In genomic region chr20:56412473-56412790, GRCh38 we compare ENCODE assay signal across 11 cellular contexts. TPM values are rescaled to one million over a fixed set of nuclear protein-coding genes. Genes with fewer than 3 reads are reported as not detected.
DNase-seq lines count a peak whose midpoint lies in the region; ATAC-seq, FAIRE-seq and TF ChIP-seq lines count a peak whose summit lies in the region.
"Had no signal": no experiment of that assay in that cellular context is flagged by ENCODE, and none has a peak within 500 bp of the region (broad histone marks: within the 10 kb centered on the region; RNA-seq: fewer than 3 reads in every experiment).

No MANE protein-coding gene starts in this region.

- TF ChIP-seq POLR2A in body of pancreas (IDR thresholded peaks at IDR 0.05) (no peak), vagina (IDR thresholded peaks at IDR 0.05) (no peak)

- no peaks in the 10 kb centered on the region for H3K9me3 Mint-ChIP-seq in stimulated activated naive CD8-positive, alpha-beta T cell treated with anti-CD3 and anti-CD28 coated beads, Interleukin-15, Interleukin-2, amounts not matched to agents 100 ng/mL and 50 ng/mL, for 24 hours

- H3K4me1 ChIP-seq in body of pancreas (no peaks in the 10 kb centered on the region), mucosa of rectum (ENCODE audit: control insufficient read depth in 2 of 2, insufficient read depth in 2 of 2, low read length in 2 of 2) (peaks cover 0 to 1% of the 10 kb centered on the region in 2 donors), vagina (no peaks in the 10 kb centered on the region)

- H3K27me3 ChIP-seq in body of pancreas (no peaks in the 10 kb centered on the region), mucosa of rectum (ENCODE audit: control insufficient read depth in 2 of 2, insufficient read depth in 2 of 2, low read length in 2 of 2) (no peaks in the 10 kb centered on the region), vagina (no peaks in the 10 kb centered on the region)

- no peak for TF ChIP-seq CTCF in body of pancreas (IDR thresholded peaks at IDR 0.05)
- TF ChIP-seq CTCF in vagina (IDR thresholded peaks at IDR 0.05) = no peak

- peak overlapping the region; percentile 88 for H3K27ac Mint-ChIP-seq in stimulated activated naive CD8-positive, alpha-beta T cell treated with anti-CD3 and anti-CD28 coated beads, Interleukin-15, Interleukin-2, amounts not matched to agents 100 ng/mL and 50 ng/mL, for 24 hours

- no peak for FAIRE-seq in RCC 7860 (lab: Jason Lieb, UNC)
- FAIRE-seq: colon had no signal

- ATAC-seq in stimulated activated naive CD8-positive, alpha-beta T cell treated with anti-CD3 and anti-CD28 coated beads, Interleukin-15, Interleukin-2, amounts not matched to agents 100 U/mL and 50 U/mL, for 24 hours = no peak
- no peak for ATAC-seq in body of pancreas
- ATAC-seq in esophagus mucosa = no peak

- peaks cover 50% of the 10 kb centered on the region for H3K36me3 Mint-ChIP-seq in stimulated activated naive CD8-positive, alpha-beta T cell treated with anti-CD3 and anti-CD28 coated beads, Interleukin-15, Interleukin-2, amounts not matched to agents 100 ng/mL and 50 ng/mL, for 24 hours (ENCODE audit: low read depth)

- H3K36me3 ChIP-seq in body of pancreas (replicated peaks in 1 of 2; ENCODE audit: insufficient read depth in 1 of 2, low read depth in 2 of 2) = peaks cover 0 to 3% of the 10 kb centered on the region in 2 donors
- H3K36me3 ChIP-seq in mucosa of rectum (ENCODE audit: control insufficient read depth in 2 of 2, insufficient read depth in 2 of 2, low read length in 2 of 2) = peaks cover 4 to 6% of the 10 kb centered on the region in 2 donors
- peaks cover 0 to 11% of the 10 kb centered on the region in 2 donors for H3K36me3 ChIP-seq in vagina

- H3K4me1 Mint-ChIP-seq in stimulated activated naive CD8-positive, alpha-beta T cell treated with anti-CD3 and anti-CD28 coated beads, Interleukin-15, Interleukin-2, amounts not matched to agents 100 ng/mL and 50 ng/mL, for 24 hours (ENCODE audit: low read depth) = peaks cover 65% of the 10 kb centered on the region

- H3K4me3 ChIP-seq in body of pancreas (no peak overlapping the region), mucosa of rectum (ENCODE audit: low read length in 2 of 2) (peak overlapping the region; percentile 28 to 68), vagina (peak overlapping the region; percentile 8 to 13)

- peak overlapping the region; percentile 0 to 42 for H3K9ac ChIP-seq in mucosa of rectum (ENCODE audit: low read depth in 1 of 2, low read length in 2 of 2)

- H3K4me3 Mint-ChIP-seq in stimulated activated naive CD8-positive, alpha-beta T cell treated with anti-CD3 and anti-CD28 coated beads, Interleukin-15, Interleukin-2, amounts not matched to agents 100 ng/mL and 50 ng/mL, for 24 hours = peak overlapping the region; percentile 80

- intact Hi-C loops in body of pancreas (cut with DNase I) (no loop called here), vagina (cut with DNase I) (no loop called here)

- DNase-seq in stimulated activated naive CD8-positive, alpha-beta T cell treated with anti-CD3 and anti-CD28 coated beads, Interleukin-15, Interleukin-2, amounts not matched to agents 100 U/mL and 50 U/mL, for 24 hours = no peak
- DNase-seq in body of pancreas = no peak
- DNase-seq in vagina (ENCODE audit: extremely low spot score in 2 of 2) = no peak
- no peak for DNase-seq in NCI-H2227 treated with DMSO at 0.1 percent for 48 hours (lab: John Stamatoyannopoulos, UW)
- no peak for DNase-seq in RCC 7860 (ENCODE audit: low spot score)
- DNase-seq: activated CD4-positive, alpha-beta T cell treated with anti-CD3 and anti-CD28 coated beads for 1 hour; stimulated activated naive CD4-positive, alpha-beta T cell treated with Interleukin-2 at 50 U/mL for 16 hours had no signal

- no peaks in the 10 kb centered on the region for H3K27me3 Mint-ChIP-seq in stimulated activated naive CD8-positive, alpha-beta T cell treated with anti-CD3 and anti-CD28 coated beads, Interleukin-15, Interleukin-2, amounts not matched to agents 100 ng/mL and 50 ng/mL, for 24 hours

- H3K27ac ChIP-seq in body of pancreas = peak overlapping the region in 3 of 4 donors; percentile 1 to 76 (median 28)
- peak overlapping the region; percentile 20 to 72 for H3K27ac ChIP-seq in mucosa of rectum (ENCODE audit: low read depth in 2 of 2, low read length in 2 of 2)
- peak overlapping the region; percentile 25 for H3K27ac ChIP-seq in vagina

- WGBS in body of pancreas, 2 donors = 87 to 88% methylated on average over 7 of the region's 7 CpGs

- H3K9me3 ChIP-seq in body of pancreas (no peaks in the 10 kb centered on the region), mucosa of rectum (ENCODE audit: control insufficient read depth in 2 of 2, low read length in 2 of 2) (no peaks in the 10 kb centered on the region), vagina (no peaks in the 10 kb centered on the region)

RNA-seq across cellular contexts. Expression of gene CASS4, which starts 0.4 kb away (rescaled TPM):
- total RNA-seq in body of pancreas (under 1 TPM in 1 of 2 donors, not detected in 1; 0.52 TPM), vagina (0.74 TPM), esophagus mucosa (0.28 TPM)

RNA-seq across cellular contexts. Expression of gene CSTF1, which starts 20.0 kb away (rescaled TPM):
- total RNA-seq in body of pancreas = 10 to 100 TPM; 12.2 to 14.5 TPM
- 27.0 TPM for total RNA-seq in vagina
- 18.5 TPM for total RNA-seq in esophagus mucosa

RNA-seq across cellular contexts. Expression of gene AURKA, which starts 20.4 kb away (rescaled TPM):
- total RNA-seq in body of pancreas = 1 to 10 TPM in 1 of 2 donors, under 1 TPM in 1; 0.66 to 1.0 TPM
- total RNA-seq in vagina = 2.2 TPM
- total RNA-seq in esophagus mucosa = 14.5 TPM

RNA-seq across cellular contexts. Expression of gene FAM210B, which starts 53.7 kb away (rescaled TPM):
- total RNA-seq in body of pancreas (10 to 100 TPM; 11.5 to 26.2 TPM), vagina (46.4 TPM), esophagus mucosa (24.7 TPM)

RNA-seq across cellular contexts. Expression of gene RTF2, which starts 56.0 kb away (rescaled TPM):
- total RNA-seq in body of pancreas (10 to 100 TPM; 22.1 to 29.1 TPM), vagina (47.1 TPM), esophagus mucosa (51.0 TPM)

Comparison
In these comparisons a context has a peak if more than half of its experiments do, and no peak if none do; other contexts are left out.
1. H3K4me3 ChIP-seq: peak in mucosa of rectum (2 of 2) and vagina (2 of 2); none in body of pancreas (0 of 2).
2. Peak in every context shown above with its lines, with median percentiles within 50 percentile points of each other: H3K27ac ChIP-seq.